ENCODE assay signal across 20 cellular contexts in genomic region chr4:41455215-41455614, GRCh38.
DNase-seq lines count a peak whose midpoint lies in the region.
"Had no signal": no experiment of that assay in that cellular context is flagged by ENCODE, and none has a peak within 500 bp of the region (broad histone marks: within the 10 kb centered on the region; RNA-seq: fewer than 3 reads in every experiment).

No MANE protein-coding gene starts in this region.

- no peaks in the 10 kb centered on the region for H3K9me3 ChIP-seq in adipocyte (ENCODE audit: control insufficient read depth, low read length)
- H3K9me3 ChIP-seq: ascending aorta, gastroesophageal sphincter had no signal

- H3K27me3 ChIP-seq in adipocyte (replicated peaks; ENCODE audit: control insufficient read depth, insufficient read depth, low read length) = no peaks in the 10 kb centered on the region
- H3K27me3 ChIP-seq: ascending aorta, gastroesophageal sphincter had no signal

- no peak overlapping the region for H3K4me3 ChIP-seq in adipocyte (ENCODE audit: low read length)
- H3K4me3 ChIP-seq: ascending aorta, gastroesophageal sphincter, K562 had no signal

- H3K36me3 ChIP-seq in adipocyte (ENCODE audit: control insufficient read depth, insufficient read depth, low read length, severe bottlenecking) = no peaks in the 10 kb centered on the region
- H3K36me3 ChIP-seq: ascending aorta, gastroesophageal sphincter had no signal

- H3K4me1 ChIP-seq in adipocyte (ENCODE audit: control insufficient read depth, insufficient read depth, low read length) = no peaks in the 10 kb centered on the region

- DNase-seq in NCI-H2196 (lab: John Stamatoyannopoulos, UW; ENCODE audit: unreplicated experiment) (peak; percentile 15), NCI-H2196 treated with DMSO at 0.1 percent for 48 hours (lab: John Stamatoyannopoulos, UW; ENCODE audit: unreplicated experiment) (no peak), NCI-H1092 treated with DMSO at 0.1 percent for 48 hours (lab: John Stamatoyannopoulos, UW) (peak; percentile 72), adipocyte (ENCODE audit: low read depth) (peak; percentile 20), pons (ENCODE audit: low spot score) (peak; percentile 55), T-helper 2 cell (no peak), NCI-H1048 (lab: John Stamatoyannopoulos, UW) (no peak)
- no peak for DNase-seq in stimulated activated CD4-positive, alpha-beta T cell treated with anti-CD3 and anti-CD28 coated beads, Interleukin-2, amount 100 ng/mL, for 24 hours
- DNase-seq: activated CD4-positive, CD25-positive, alpha-beta regulatory T cell treated with anti-CD3 and anti-CD28 coated beads, Interleukin-2, amount 50 U/mL, for 72 hours; activated CD8-positive, alpha-beta memory T cell treated with anti-CD3 and anti-CD28 coated beads, Interleukin-2, amount 10 ng/mL, durations not matched to agents 7 days and 5 days; activated gamma-delta T cell treated with Interleukin-2 at 50 U/mL for 16 hours; CD8-positive, alpha-beta T cell; immature natural killer cell; midbrain; NCI-H1436; NK-92 treated with Interleukin-12 subunit alpha and Interleukin-12 subunit beta, amount 100 ng/mL, for 24 hours; T-helper 17 cell had no signal

- no peak overlapping the region for H3K9ac ChIP-seq in adipocyte (ENCODE audit: low read length)

Comparison
In these comparisons a context has a peak if more than half of its experiments do, and no peak if none do; other contexts are left out.
1. DNase-seq: peak in NCI-H2196 (single experiment), NCI-H1092 treated with DMSO at 0.1 percent for 48 hours (single experiment), adipocyte (single experiment) and pons (single experiment); none in NCI-H2196 treated with DMSO at 0.1 percent for 48 hours (single experiment), T-helper 2 cell (0 of 5), stimulated activated CD4-positive, alpha-beta T cell treated with anti-CD3 and anti-CD28 coated beads, Interleukin-2, amount 100 ng/mL, for 24 hours (0 of 2) and NCI-H1048 (single experiment).